ENCODE assay signal across 11 cellular contexts in the genomic region with DNA sequence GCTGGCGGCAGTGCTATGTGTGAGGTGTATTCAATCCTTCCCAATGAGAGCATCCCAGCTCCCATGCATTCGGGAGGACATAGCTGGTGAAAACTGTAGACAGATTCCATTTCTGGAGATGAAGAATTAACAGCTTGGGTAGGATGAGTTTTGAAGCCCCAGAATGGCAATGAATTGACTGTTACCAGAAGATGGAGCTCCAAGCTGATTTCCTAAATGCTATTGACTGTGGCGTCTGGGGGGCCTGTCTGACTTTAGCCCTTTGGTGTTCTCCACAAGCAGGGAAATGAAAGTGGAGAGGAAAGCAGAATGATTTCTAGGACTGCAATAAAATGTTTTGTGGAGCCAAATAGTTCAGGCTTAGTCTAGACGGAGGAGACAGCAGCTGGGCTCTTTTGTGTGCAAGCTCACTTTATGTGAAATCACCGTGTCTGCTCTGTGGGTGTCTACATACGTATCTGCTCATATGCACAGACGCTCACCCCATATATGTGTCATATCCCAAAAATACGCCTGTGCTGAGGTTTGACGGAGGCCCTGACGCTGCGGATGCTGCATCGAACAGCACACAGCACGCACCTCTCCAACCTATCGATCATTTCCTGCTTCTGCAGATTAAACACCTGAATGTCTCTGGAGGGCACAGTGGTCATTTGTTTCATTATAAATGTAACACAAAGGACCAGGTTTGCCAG.
DNase-seq lines count a peak whose midpoint lies in the region; ATAC-seq and TF ChIP-seq lines count a peak whose summit lies in the region.
"Had no signal": no experiment of that assay in that cellular context is flagged by ENCODE, and none has a peak within 500 bp of the region (broad histone marks: within the 10 kb centered on the region; RNA-seq: fewer than 3 reads in every experiment).

No MANE protein-coding gene starts in this region.

- H3K36me3 ChIP-seq in brain microvascular endothelial cell (replicated peaks) (no peaks in the 10 kb centered on the region), lower lobe of right lung (no peaks in the 10 kb centered on the region), gastrocnemius medialis (no peaks in the 10 kb centered on the region), MG63 (no peaks in the 10 kb centered on the region)
- H3K36me3 ChIP-seq: upper lobe of left lung had no signal

- intact Hi-C loops in lower lobe of right lung (cut with DNase I) (no loop called here), gastrocnemius medialis (cut with DNase I; ENCODE audit: low total_unique reads) (loop anchor here (10.0 kb wide), 1 partner anchor 194 kb away; no protein-coding TSS in a partner anchor)

- in situ Hi-C loops in brain microvascular endothelial cell (cut with HindIII; ENCODE audit: low pct_ligation_motif_present, low sequenced_read_pairs) = loop anchor here (25.0 kb wide), 1 partner anchor 177 kb away; no protein-coding TSS in a partner anchor
- in situ Hi-C loops in gastrocnemius medialis (cut with MboI; ENCODE audit: low sequenced_read_pairs in 4 of 4) = no loop called here

- no peak for TF ChIP-seq POLR2A in gastrocnemius medialis (IDR thresholded peaks at IDR 0.05)

- DNase-seq in AG10803 (ENCODE audit: low read depth) = no peak
- DNase-seq in ELR (ENCODE audit: low read depth) = peak; percentile 1
- peak; percentile 43 for DNase-seq in brain microvascular endothelial cell
- no peak for DNase-seq in lower lobe of right lung
- no peak for DNase-seq in HEK293T (ENCODE audit: extremely low spot score)
- DNase-seq in gastrocnemius medialis = no peak
- DNase-seq in MG63 = no peak
- DNase-seq: natural killer cell, T-cell had no signal

- CTCF ChIA-PET in HEK293T (lab: Yijun Ruan, JAX) = interaction anchor here (0.6 kb wide), 1 partner anchor 10 kb away, joined by 3 read pairs; no protein-coding TSS in a partner anchor

- 0 out of 2 replicates have a peak, but pooled peaks have one; percentile 7 for TF ChIP-seq CTCF in AG10803 (conservative IDR thresholded peaks at IDR 0.05; ENCODE audit: low read length)
- peak; percentile 66 for TF ChIP-seq CTCF in brain microvascular endothelial cell (IDR thresholded peaks at IDR 0.05; ENCODE audit: low read depth, low read length, missing control alignments)
- peak; percentile 16 for TF ChIP-seq CTCF in lower lobe of right lung (IDR thresholded peaks at IDR 0.05)
- peak in 2 of 5 experiments; percentile 26 to 29 for TF ChIP-seq CTCF in gastrocnemius medialis (IDR thresholded peaks at IDR 0.05 in 4 of 5, conservative IDR thresholded peaks at IDR 0.05 in 1 of 5)

- H3K9me3 ChIP-seq in lower lobe of right lung (no peaks in the 10 kb centered on the region), gastrocnemius medialis (no peaks in the 10 kb centered on the region), MG63 (no peaks in the 10 kb centered on the region)
- H3K9me3 ChIP-seq: upper lobe of left lung had no signal

- H3K27me3 ChIP-seq in brain microvascular endothelial cell (replicated peaks) (no peaks in the 10 kb centered on the region), lower lobe of right lung (ENCODE audit: low read depth) (peaks cover 14% of the 10 kb centered on the region), gastrocnemius medialis (no peaks in the 10 kb centered on the region), MG63 (no peaks in the 10 kb centered on the region)
- H3K27me3 ChIP-seq: upper lobe of left lung had no signal

- no peak overlapping the region for H3K4me3 ChIP-seq in AG10803 (ENCODE audit: low read length)
- H3K4me3 ChIP-seq in brain microvascular endothelial cell (ENCODE audit: low read depth, low read length) = no peak overlapping the region
- H3K4me3 ChIP-seq in lower lobe of right lung = no peak overlapping the region
- no peak overlapping the region for H3K4me3 ChIP-seq in gastrocnemius medialis
- no peak overlapping the region for H3K4me3 ChIP-seq in MG63
- H3K4me3 ChIP-seq: upper lobe of left lung had no signal

- H3K4me1 ChIP-seq in lower lobe of right lung (no peaks in the 10 kb centered on the region), gastrocnemius medialis (no peaks in the 10 kb centered on the region)
- H3K4me1 ChIP-seq: upper lobe of left lung had no signal

- ATAC-seq in lower lobe of right lung (no peak), HG02678 (IDR thresholded peaks at IDR 0.05; ENCODE audit: unreplicated experiment) (no peak), gastrocnemius medialis (no peak)
- ATAC-seq: natural killer cell had no signal

- POLR2A ChIA-PET in HEK293T (lab: Yijun Ruan, JAX) = interaction anchor here (0.8 kb wide), 1 partner anchor 14 kb away, joined by 3 read pairs; no protein-coding TSS in a partner anchor

- H3K27ac ChIP-seq in brain microvascular endothelial cell (no peak overlapping the region), lower lobe of right lung (no peak overlapping the region), gastrocnemius medialis (no peak overlapping the region)
- H3K27ac ChIP-seq: upper lobe of left lung had no signal

TF ChIP-seq in HEK293T, 16 proteins besides CTCF, POLR2A, EP300 and RAD21:
- no peak for TF ChIP-seq FOXA1 (IDR thresholded peaks at IDR 0.05)
- no peak for TF ChIP-seq ELF4 (IDR thresholded peaks at IDR 0.05)
- no peak for TF ChIP-seq L3MBTL2 (conservative IDR thresholded peaks at IDR 0.05)
- TF ChIP-seq ZNF384 (IDR thresholded peaks at IDR 0.05) = no peak
- no peak for TF ChIP-seq BHLHE40 (IDR thresholded peaks at IDR 0.05; ENCODE audit: borderline replicate concordance)
- TF ChIP-seq LEF1 (IDR thresholded peaks at IDR 0.05; ENCODE audit: borderline replicate concordance) = no peak
- TF ChIP-seq SP1 (IDR thresholded peaks at IDR 0.05) = no peak
- no peak for TF ChIP-seq TARDBP (IDR thresholded peaks at IDR 0.05)
- TF ChIP-seq, protein P1, sequence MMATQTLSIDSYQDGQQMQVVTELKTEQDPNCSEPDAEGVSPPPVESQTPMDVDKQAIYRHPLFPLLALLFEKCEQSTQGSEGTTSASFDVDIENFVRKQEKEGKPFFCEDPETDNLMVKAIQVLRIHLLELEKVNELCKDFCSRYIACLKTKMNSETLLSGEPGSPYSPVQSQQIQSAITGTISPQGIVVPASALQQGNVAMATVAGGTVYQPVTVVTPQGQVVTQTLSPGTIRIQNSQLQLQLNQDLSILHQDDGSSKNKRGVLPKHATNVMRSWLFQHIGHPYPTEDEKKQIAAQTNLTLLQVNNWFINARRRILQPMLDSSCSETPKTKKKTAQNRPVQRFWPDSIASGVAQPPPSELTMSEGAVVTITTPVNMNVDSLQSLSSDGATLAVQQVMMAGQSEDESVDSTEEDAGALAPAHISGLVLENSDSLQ (IDR thresholded peaks at IDR 0.05) = no peak
- no peak for TF ChIP-seq HDGF (IDR thresholded peaks at IDR 0.05; ENCODE audit: borderline replicate concordance)
- TF ChIP-seq FOXM1 (IDR thresholded peaks at IDR 0.05; ENCODE audit: borderline replicate concordance) = no peak
- no peak for TF ChIP-seq SUZ12 (IDR thresholded peaks at IDR 0.05)
- no peak for TF ChIP-seq CTBP1 (IDR thresholded peaks at IDR 0.05; ENCODE audit: borderline replicate concordance)
- TF ChIP-seq NFRKB (IDR thresholded peaks at IDR 0.05) = no peak
- TF ChIP-seq ARNT (IDR thresholded peaks at IDR 0.05) = no peak
- TF ChIP-seq FOXK2 (IDR thresholded peaks at IDR 0.05) = no peak

Comparison
In these comparisons a context has a peak if more than half of its experiments do, and no peak if none do; other contexts are left out.
1. DNase-seq: peak in ELR (single experiment) and brain microvascular endothelial cell (single experiment); none in AG10803 (single experiment), lower lobe of right lung (single experiment), HEK293T (single experiment), gastrocnemius medialis (0 of 2) and MG63 (single experiment).